1 cellular context compared by ENCODE assay signal in the genomic region with DNA sequence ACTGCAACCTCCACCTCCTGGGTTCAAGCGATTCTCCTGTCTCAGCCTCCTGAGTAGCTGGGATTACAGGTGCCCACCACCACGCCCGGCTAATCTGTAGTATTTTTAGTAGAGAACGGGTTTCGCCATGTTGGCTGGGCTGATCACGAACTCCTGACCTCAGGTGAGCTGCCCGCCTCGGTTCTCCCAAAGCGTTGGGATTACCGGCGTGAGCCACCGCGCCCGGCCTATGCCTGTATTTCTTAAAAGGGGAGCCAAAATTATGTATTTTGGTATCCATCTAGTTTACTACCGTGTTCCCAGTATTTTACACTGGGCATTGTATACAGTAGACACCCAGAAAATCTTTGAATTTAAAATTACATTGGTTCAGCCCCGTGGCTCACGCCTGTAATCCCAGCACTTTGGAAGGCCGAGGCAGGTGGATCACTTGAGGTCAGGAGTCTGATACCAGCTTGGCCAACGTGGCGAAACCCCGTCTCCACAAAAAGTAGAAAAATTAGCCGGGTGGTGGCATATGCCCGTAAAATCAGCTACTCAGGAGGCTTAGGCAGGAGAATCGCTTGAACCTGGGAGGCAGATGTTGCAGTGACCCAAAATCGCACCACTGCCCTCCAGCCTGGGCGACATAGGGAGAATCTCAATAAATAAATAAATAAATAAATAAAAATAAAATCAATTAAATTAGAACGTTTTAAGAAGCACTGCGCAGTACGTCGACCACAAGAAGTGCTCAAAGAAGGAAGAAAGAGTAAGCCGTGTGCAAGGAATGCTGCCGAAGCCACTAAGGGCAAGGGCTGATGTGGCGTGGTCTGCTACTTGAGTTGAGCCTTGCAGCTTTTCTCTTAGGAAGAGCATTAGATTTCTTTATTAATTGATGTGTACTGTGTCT.
TF ChIP-seq lines count a peak whose summit lies in the region.

No MANE protein-coding gene starts in this region.

TF ChIP-seq in IMR-90, 13 proteins besides CTCF, POLR2A, EP300 and RAD21 (continued from another document):
- TF ChIP-seq NFE2L2 (IDR thresholded peaks at IDR 0.05; ENCODE audit: low read depth, low read length) (no peak), MAFK (IDR thresholded peaks at IDR 0.05; ENCODE audit: low read depth, low read length) (no peak), SMC3 (IDR thresholded peaks at IDR 0.05; ENCODE audit: low read depth, low read length) (no peak)
- TF ChIP-seq, protein P1, sequence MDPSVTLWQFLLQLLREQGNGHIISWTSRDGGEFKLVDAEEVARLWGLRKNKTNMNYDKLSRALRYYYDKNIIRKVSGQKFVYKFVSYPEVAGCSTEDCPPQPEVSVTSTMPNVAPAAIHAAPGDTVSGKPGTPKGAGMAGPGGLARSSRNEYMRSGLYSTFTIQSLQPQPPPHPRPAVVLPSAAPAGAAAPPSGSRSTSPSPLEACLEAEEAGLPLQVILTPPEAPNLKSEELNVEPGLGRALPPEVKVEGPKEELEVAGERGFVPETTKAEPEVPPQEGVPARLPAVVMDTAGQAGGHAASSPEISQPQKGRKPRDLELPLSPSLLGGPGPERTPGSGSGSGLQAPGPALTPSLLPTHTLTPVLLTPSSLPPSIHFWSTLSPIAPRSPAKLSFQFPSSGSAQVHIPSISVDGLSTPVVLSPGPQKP (IDR thresholded peaks at IDR 0.05; ENCODE audit: borderline replicate concordance, low read depth, low read length), result no peak
